ENCODE assay signal across 22 cellular contexts in genomic region chr10:27245846-27246245, GRCh38.
"Had no signal": no experiment of that assay in that cellular context is flagged by ENCODE, and none has a peak within 500 bp of the region (broad histone marks: within the 10 kb centered on the region; RNA-seq: fewer than 3 reads in every experiment).

No MANE protein-coding gene starts in this region.

- H3K27ac ChIP-seq: left lung, lower lobe of right lung, ovary, tibial artery, upper lobe of left lung, uterus had no signal

- H3K4me2 ChIP-seq: smooth muscle cell had no signal

- H3K27me3 Mint-ChIP-seq: naive B cell; stimulated activated memory B cell treated with anti-CD40 and anti-IgM and Interleukin-4, amounts not matched to agents 10 μg/mL and 1 μg/mL and 100 μg/mL, for 72 hours; stimulated activated naive CD8-positive, alpha-beta T cell treated with anti-CD3 and anti-CD28 coated beads, Interleukin-15, Interleukin-2, amounts not matched to agents 100 ng/mL and 50 ng/mL, for 24 hours had no signal

- H3K36me3 Mint-ChIP-seq: naive B cell had no signal

- H3K27me3 ChIP-seq: left lung, ovary, tibial artery, upper lobe of left lung, uterus had no signal

- FAIRE-seq: colon had no signal

- H3K4me3 ChIP-seq: left lung, lower lobe of right lung, ovary, smooth muscle cell, tibial artery, upper lobe of left lung, uterus had no signal

- DNase-seq: cerebellar nuclear complex; effector CD4-positive, alpha-beta T cell; endodermal cell; foreskin melanocyte; head of caudate nucleus; hippocampal formation; left lung; lower lobe of right lung; mesendoderm; naive B cell; nucleus accumbens; ovary; right cardiac atrium; stimulated activated CD4-positive, alpha-beta T cell treated with anti-CD3 and anti-CD28 coated beads, Interleukin-4, amount 100 ng/mL, for 1 hour; tibial artery; uterus had no signal

- H3K9me3 Mint-ChIP-seq: dendritic cell treated with granulocyte-macrophage colony-stimulating factor and Interleukin-4, amounts not matched to agents 40 ng/mL and 50 ng/mL, for 4 days; endodermal cell; naive B cell; stimulated activated memory B cell treated with anti-CD40 and anti-IgM and Interleukin-4, amounts not matched to agents 10 μg/mL and 1 μg/mL and 100 μg/mL, for 72 hours; stimulated activated naive CD8-positive, alpha-beta T cell treated with anti-CD3 and anti-CD28 coated beads, Interleukin-15, Interleukin-2, amounts not matched to agents 100 ng/mL and 50 ng/mL, for 24 hours had no signal

- H3K36me3 ChIP-seq: left lung, lower lobe of right lung, ovary, tibial artery, upper lobe of left lung, uterus had no signal

- H3K27ac Mint-ChIP-seq: dendritic cell treated with granulocyte-macrophage colony-stimulating factor and Interleukin-4, amounts not matched to agents 40 ng/mL and 50 ng/mL, for 4 days; endodermal cell had no signal

- H3K9me3 ChIP-seq: left lung, lower lobe of right lung, ovary, tibial artery, upper lobe of left lung, uterus had no signal

- ATAC-seq: left lung; lower lobe of right lung; right cardiac atrium; stimulated activated memory B cell treated with anti-CD40 and anti-IgM and Interleukin-4, amounts not matched to agents 10 μg/mL and 1 μg/mL and 100 μg/mL, for 72 hours had no signal

- H3K4me3 Mint-ChIP-seq: dendritic cell treated with granulocyte-macrophage colony-stimulating factor and Interleukin-4, amounts not matched to agents 40 ng/mL and 50 ng/mL, for 4 days; endodermal cell; stimulated activated memory B cell treated with anti-CD40 and anti-IgM and Interleukin-4, amounts not matched to agents 10 μg/mL and 1 μg/mL and 100 μg/mL, for 72 hours; stimulated activated naive CD8-positive, alpha-beta T cell treated with anti-CD3 and anti-CD28 coated beads, Interleukin-15, Interleukin-2, amounts not matched to agents 100 ng/mL and 50 ng/mL, for 24 hours had no signal
